27 cellular contexts compared by ENCODE assay signal in genomic region chr9:98181746-98182068, GRCh38.
"Had no signal": no experiment of that assay in that cellular context is flagged by ENCODE, and none has a peak within 500 bp of the region (broad histone marks: within the 10 kb centered on the region; RNA-seq: fewer than 3 reads in every experiment).

No MANE protein-coding gene starts in this region.

- H3K36me3 ChIP-seq: adrenal gland, breast epithelium, esophagus muscularis mucosa, gastroesophageal sphincter, heart right ventricle, tibial artery had no signal

- H3K27me3 Mint-ChIP-seq: activated CD4-positive, alpha-beta T cell treated with anti-CD3 and anti-CD28 coated beads, Interleukin-2, amount 10 ng/mL, durations not matched to agents 7 days and 5 days; dendritic cell treated with granulocyte-macrophage colony-stimulating factor and Interleukin-4, amounts not matched to agents 40 ng/mL and 50 ng/mL, for 4 days had no signal

- H3K36me3 Mint-ChIP-seq: immature natural killer cell, natural killer cell had no signal

- DNase-seq: activated CD4-positive, alpha-beta T cell treated with anti-CD3 and anti-CD28 coated beads, Interleukin-2, amount 10 ng/mL, durations not matched to agents 7 days and 5 days; activated CD8-positive, alpha-beta memory T cell treated with anti-CD3 and anti-CD28 coated beads, Interleukin-2, amount 50 U/mL, for 48 hours; activated CD8-positive, alpha-beta T cell treated with anti-CD3 and anti-CD28 coated beads, Interleukin-2, amount 10 ng/mL, durations not matched to agents 7 days and 5 days; activated effector memory CD4-positive, alpha-beta T cell treated with anti-CD3 and anti-CD28 coated beads, Interleukin-2, amount 50 U/mL, for 16 hours; activated naive CD4-positive, alpha-beta T cell treated with anti-CD3 and anti-CD28 coated beads, Interleukin-2, amount 50 U/mL, for 16 hours; activated T-cell treated with anti-CD3 and anti-CD28 coated beads, Interleukin-2, amount 50 U/mL, for 48 hours; adrenal gland; effector CD8-positive, alpha-beta T cell; heart right ventricle; immature natural killer cell; left ventricle myocardium superior; natural killer cell; nucleus accumbens; stimulated activated CD4-positive, alpha-beta T cell treated with anti-CD3 and anti-CD28 coated beads, Interleukin-12 subunit alpha, Interleukin-12 subunit beta, amount 100 ng/mL, for 4 hours; stimulated activated CD4-positive, alpha-beta T cell treated with anti-CD3 and anti-CD28 coated beads, Interleukin-1b, Interleukin-23, amount 100 ng/mL, for 48 hours; stimulated activated CD8-positive, alpha-beta memory T cell treated with anti-CD3 and anti-CD28 coated beads, Interleukin-4, amount 100 ng/mL, for 48 hours; stimulated activated naive CD4-positive, alpha-beta T cell; substantia nigra; tibial artery had no signal

- H3K4me1 ChIP-seq: adrenal gland, breast epithelium, gastroesophageal sphincter, tibial artery had no signal

- H3K9me3 Mint-ChIP-seq: activated CD4-positive, alpha-beta T cell treated with anti-CD3 and anti-CD28 coated beads, Interleukin-2, amount 10 ng/mL, durations not matched to agents 7 days and 5 days; dendritic cell treated with granulocyte-macrophage colony-stimulating factor and Interleukin-4, amounts not matched to agents 40 ng/mL and 50 ng/mL, for 4 days; immature natural killer cell; natural killer cell had no signal

- H3K9me3 ChIP-seq: adrenal gland, breast epithelium, esophagus muscularis mucosa, gastroesophageal sphincter, heart right ventricle, tibial artery had no signal

- H3K27ac Mint-ChIP-seq: activated CD4-positive, alpha-beta T cell treated with anti-CD3 and anti-CD28 coated beads, Interleukin-2, amount 10 ng/mL, durations not matched to agents 7 days and 5 days; activated CD8-positive, alpha-beta T cell treated with anti-CD3 and anti-CD28 coated beads, Interleukin-2, amount 10 ng/mL, durations not matched to agents 7 days and 5 days; dendritic cell treated with granulocyte-macrophage colony-stimulating factor and Interleukin-4, amounts not matched to agents 40 ng/mL and 50 ng/mL, for 4 days; immature natural killer cell; natural killer cell had no signal

- H3K4me3 ChIP-seq: adrenal gland, breast epithelium, esophagus muscularis mucosa, gastroesophageal sphincter, heart right ventricle, tibial artery had no signal

- H3K27ac ChIP-seq: adrenal gland, breast epithelium, esophagus muscularis mucosa, gastroesophageal sphincter, heart right ventricle, tibial artery had no signal

- H3K4me1 Mint-ChIP-seq: immature natural killer cell had no signal

- ATAC-seq: activated CD4-positive, CD25-positive, alpha-beta regulatory T cell treated with anti-CD3 and anti-CD28 coated beads, Interleukin-2, amount 50 U/mL, for 24 hours; activated CD8-positive, alpha-beta T cell treated with anti-CD3 and anti-CD28 coated beads, Interleukin-2, amount 10 ng/mL, durations not matched to agents 7 days and 5 days; gastroesophageal sphincter; heart right ventricle; left ventricle myocardium superior; natural killer cell had no signal

- H3K27me3 ChIP-seq: adrenal gland, breast epithelium, tibial artery had no signal

- H3K4me3 Mint-ChIP-seq: activated CD4-positive, alpha-beta T cell treated with anti-CD3 and anti-CD28 coated beads, Interleukin-2, amount 10 ng/mL, durations not matched to agents 7 days and 5 days; activated CD8-positive, alpha-beta T cell treated with anti-CD3 and anti-CD28 coated beads, Interleukin-2, amount 10 ng/mL, durations not matched to agents 7 days and 5 days; dendritic cell treated with granulocyte-macrophage colony-stimulating factor and Interleukin-4, amounts not matched to agents 40 ng/mL and 50 ng/mL, for 4 days; immature natural killer cell; natural killer cell had no signal

- FAIRE-seq: astrocyte, endothelial cell of umbilical vein, urothelium cell line had no signal
